Comparison of ENCODE assay signal across 12 cellular contexts in the genomic region with DNA sequence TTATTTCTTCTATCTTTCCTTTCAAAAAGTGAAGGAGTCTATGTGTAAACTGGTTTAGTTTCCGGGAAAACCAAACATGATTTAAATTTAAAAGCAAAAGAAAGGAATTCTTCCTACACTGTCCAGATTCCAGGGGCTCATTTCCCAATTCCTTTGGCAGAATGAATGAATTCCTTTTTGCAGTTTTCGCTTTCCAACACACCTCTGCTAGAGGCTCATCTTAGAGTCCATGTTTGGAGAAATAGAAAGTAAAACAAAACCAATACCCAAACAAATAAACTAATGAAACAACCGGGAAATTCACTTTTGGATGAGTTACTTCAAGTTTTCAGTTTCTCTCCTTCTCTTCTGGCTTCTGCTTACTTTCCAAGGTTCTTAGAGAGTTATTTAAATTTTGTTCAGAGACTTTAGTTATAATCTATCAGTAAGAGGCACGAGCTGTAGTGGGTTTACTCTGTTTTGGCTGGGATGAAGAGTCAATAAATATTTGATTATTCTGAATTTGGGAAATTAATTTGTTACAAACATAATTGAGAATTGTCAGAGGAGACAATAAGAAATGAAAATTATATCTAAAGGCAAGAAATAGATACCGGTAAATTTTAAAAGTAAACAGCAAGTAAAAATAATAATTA.
DNase-seq lines count a peak whose midpoint lies in the region; TF ChIP-seq lines count a peak whose summit lies in the region.
"Had no signal": no experiment of that assay in that cellular context is flagged by ENCODE, and none has a peak within 500 bp of the region (broad histone marks: within the 10 kb centered on the region; RNA-seq: fewer than 3 reads in every experiment).

No MANE protein-coding gene starts in this region.

- TF ChIP-seq RAD21 in SK-N-SH (IDR thresholded peaks at IDR 0.05; ENCODE audit: low read length), result no peak

- no peaks in the 10 kb centered on the region for H3K36me3 ChIP-seq in SK-N-SH (replicated peaks in 1 of 2; ENCODE audit: control insufficient read depth in 1 of 2, insufficient read depth in 2 of 2, low read length in 1 of 2)
- H3K36me3 ChIP-seq: esophagus muscularis mucosa had no signal

- no peak for TF ChIP-seq CTCF in AG10803 (conservative IDR thresholded peaks at IDR 0.05; ENCODE audit: low read length)
- TF ChIP-seq CTCF in SK-N-SH (IDR thresholded peaks at IDR 0.05), result no peak
- no peak for TF ChIP-seq CTCF in fibroblast of pulmonary artery (IDR thresholded peaks at IDR 0.05; ENCODE audit: low read length, missing control alignments)

- no peak for TF ChIP-seq EP300 in SK-N-SH (IDR thresholded peaks at IDR 0.05; ENCODE audit: borderline replicate concordance in 1 of 2, low read depth in 1 of 2, low read length in 1 of 2)

- no peaks in the 10 kb centered on the region for H3K79me2 ChIP-seq in SK-N-SH (ENCODE audit: insufficient read depth)

- peak overlapping the region; percentile 62 for H3K4me2 ChIP-seq in SK-N-SH

- CTCF ChIA-PET in SK-N-SH (lab: Yijun Ruan, JAX), result no interaction called here

- H3K4me3 ChIP-seq in AG10803 (ENCODE audit: low read length) (no peak overlapping the region; the same call in 1 of the 2 replicates), SK-N-SH (ENCODE audit: low read depth in 2 of 2, low read length in 1 of 2) (peak overlapping the region; percentile 36 to 53; a peak in 3 of 4 replicates), fibroblast of pulmonary artery (replicated peaks; ENCODE audit: low read depth, low read length) (peak overlapping the region; percentile 37)
- H3K4me3 ChIP-seq: esophagus muscularis mucosa, psoas muscle had no signal

- DNase-seq in AG10803 (ENCODE audit: low read depth) (peak; percentile 13), HS-5 (ENCODE audit: low read depth) (peak; percentile 31), SK-N-SH (no peak), fibroblast of pulmonary artery (ENCODE audit: low read depth) (peak; percentile 57), epidermal melanocyte (ENCODE audit: insufficient read length, low spot score) (no peak)
- DNase-seq in stimulated activated CD4-positive, alpha-beta T cell treated with anti-CD3 and anti-CD28 coated beads, Interleukin-12 subunit alpha, Interleukin-12 subunit beta, amount 100 ng/mL, for 4 hours, result no peak
- no peak for DNase-seq in activated CD4-positive, CD25-positive, alpha-beta regulatory T cell (lab: John Stamatoyannopoulos, UW)
- DNase-seq in activated CD8-positive, alpha-beta memory T cell treated with anti-CD3 and anti-CD28 coated beads for 24 hours, result no peak
- DNase-seq: activated CD8-positive, alpha-beta memory T cell treated with anti-CD3 and anti-CD28 coated beads, Interleukin-2, amount 50 U/mL, for 48 hours; psoas muscle; stimulated activated naive B cell treated with anti-CD40 and anti-IgM and Interleukin-4, amounts not matched to agents 10 μg/mL and 1 μg/mL and 100 μg/mL, for 72 hours had no signal

- no peaks in the 10 kb centered on the region; the same call in 1 of the 2 replicates for H3K27me3 ChIP-seq in SK-N-SH (ENCODE audit: insufficient read depth)
- H3K27me3 ChIP-seq: esophagus muscularis mucosa had no signal

- no peaks in the 10 kb centered on the region; a peak in 1 of 4 replicates for H3K4me1 ChIP-seq in SK-N-SH (ENCODE audit: control insufficient read depth in 1 of 2, insufficient read depth in 2 of 2, low read depth in 1 of 2, low read length in 1 of 2)
- H3K4me1 ChIP-seq: esophagus muscularis mucosa, psoas muscle had no signal

- POLR2A ChIA-PET in SK-N-SH (lab: Yijun Ruan, JAX), result no interaction called here

- H3K27ac ChIP-seq in SK-N-SH (ENCODE audit: low read depth in 2 of 2, low read length in 1 of 2), result peak overlapping the region in 1 of 2 experiments; percentile 83; a peak in 2 of 4 replicates
- H3K27ac ChIP-seq: esophagus muscularis mucosa, psoas muscle had no signal

- H3K9me2 ChIP-seq in SK-N-SH, result no peaks in the 10 kb centered on the region

- H4K20me1 ChIP-seq in SK-N-SH (ENCODE audit: insufficient read depth), result no peaks in the 10 kb centered on the region

- WGBS in SK-N-SH (ENCODE audit: low lambda C conversion rate), result 5% methylated on average over 5 of the region's 5 CpGs

- no peaks in the 10 kb centered on the region for H3K9me3 ChIP-seq in SK-N-SH

- H3K9ac ChIP-seq in SK-N-SH, result peak overlapping the region; percentile 36

- no peaks in the 10 kb centered on the region for H3F3A ChIP-seq in SK-N-SH (replicated peaks; ENCODE audit: insufficient read depth)

- H2AFZ ChIP-seq in SK-N-SH (ENCODE audit: low read depth), result peak overlapping the region; percentile 77

TF ChIP-seq in SK-N-SH, 30 proteins besides CTCF, POLR2A, EP300 and RAD21:
- TF ChIP-seq RCOR1 (IDR thresholded peaks at IDR 0.05; ENCODE audit: low read length) (no peak), RFX5 (IDR thresholded peaks at IDR 0.05; ENCODE audit: low read length) (no peak), MEF2A (IDR thresholded peaks at IDR 0.05; ENCODE audit: borderline replicate concordance, low read depth) (no peak), TCF12 (IDR thresholded peaks at IDR 0.05) (no peak), ELF1 (IDR thresholded peaks at IDR 0.05) (no peak)
- TF ChIP-seq, protein P1, sequence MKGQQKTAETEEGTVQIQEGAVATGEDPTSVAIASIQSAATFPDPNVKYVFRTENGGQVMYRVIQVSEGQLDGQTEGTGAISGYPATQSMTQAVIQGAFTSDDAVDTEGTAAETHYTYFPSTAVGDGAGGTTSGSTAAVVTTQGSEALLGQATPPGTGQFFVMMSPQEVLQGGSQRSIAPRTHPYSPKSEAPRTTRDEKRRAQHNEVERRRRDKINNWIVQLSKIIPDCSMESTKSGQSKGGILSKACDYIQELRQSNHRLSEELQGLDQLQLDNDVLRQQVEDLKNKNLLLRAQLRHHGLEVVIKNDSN (IDR thresholded peaks at IDR 0.05; ENCODE audit: borderline replicate concordance, low read depth), result no peak

Comparison
In these comparisons a context has a peak if more than half of its experiments do, and no peak if none do; other contexts are left out.
1. DNase-seq: peak in AG10803 (single experiment), HS-5 (single experiment) and fibroblast of pulmonary artery (single experiment); none in SK-N-SH (single experiment), stimulated activated CD4-positive, alpha-beta T cell treated with anti-CD3 and anti-CD28 coated beads, Interleukin-12 subunit alpha, Interleukin-12 subunit beta, amount 100 ng/mL, for 4 hours (single experiment), epidermal melanocyte (single experiment), activated CD4-positive, CD25-positive, alpha-beta regulatory T cell (0 of 4) and activated CD8-positive, alpha-beta memory T cell treated with anti-CD3 and anti-CD28 coated beads for 24 hours (single experiment).